In genomic region chr7:140601566-140602174, GRCh38 we compare ENCODE assay signal across 2 cellular contexts.
TF ChIP-seq lines count a peak whose summit lies in the region.

No MANE protein-coding gene starts in this region.

TF ChIP-seq in GM23338, 12 proteins besides CTCF, POLR2A, EP300 and RAD21:
- TF ChIP-seq EZH2 (IDR thresholded peaks at IDR 0.05; ENCODE audit: low read depth, unreplicated experiment): no peak
- TF ChIP-seq STAT1 (IDR thresholded peaks at IDR 0.05; ENCODE audit: unreplicated experiment): no peak
- TF ChIP-seq ETS1 (IDR thresholded peaks at IDR 0.05): no peak
- no peak for TF ChIP-seq JUNB (IDR thresholded peaks at IDR 0.05; ENCODE audit: unreplicated experiment)
- no peak for TF ChIP-seq ZNF462 (CRISPR knock-in tag; IDR thresholded peaks at IDR 0.05)
- TF ChIP-seq ZNF114 (CRISPR knock-in tag; IDR thresholded peaks at IDR 0.05): no peak
- no peak for TF ChIP-seq REST (IDR thresholded peaks at IDR 0.05; ENCODE audit: unreplicated experiment)
- no peak for TF ChIP-seq ZNF331 (CRISPR knock-in tag; IDR thresholded peaks at IDR 0.05; ENCODE audit: low read depth)

TF ChIP-seq in IMR-90, 13 proteins besides CTCF, POLR2A, EP300 and RAD21:
- no peak for TF ChIP-seq NFE2L2 (IDR thresholded peaks at IDR 0.05; ENCODE audit: low read depth, low read length)
- no peak for TF ChIP-seq ELK1 (IDR thresholded peaks at IDR 0.05; ENCODE audit: borderline replicate concordance, low read depth, low read length)
- TF ChIP-seq FOS (IDR thresholded peaks at IDR 0.05; ENCODE audit: low read depth, low read length): no peak
- TF ChIP-seq CHD1 (IDR thresholded peaks at IDR 0.05; ENCODE audit: low read depth, low read length): no peak
- TF ChIP-seq MAFK (IDR thresholded peaks at IDR 0.05; ENCODE audit: low read depth, low read length): no peak
- no peak for TF ChIP-seq BHLHE40 (IDR thresholded peaks at IDR 0.05; ENCODE audit: low read depth, low read length)
- no peak for TF ChIP-seq RCOR1 (IDR thresholded peaks at IDR 0.05; ENCODE audit: insufficient replicate concordance, low read length)
- no peak for TF ChIP-seq CEBPB (IDR thresholded peaks at IDR 0.05; ENCODE audit: low read depth, low read length)
- TF ChIP-seq MAZ (IDR thresholded peaks at IDR 0.05; ENCODE audit: borderline replicate concordance, low read depth, low read length): no peak
- TF ChIP-seq SMC3 (IDR thresholded peaks at IDR 0.05; ENCODE audit: low read depth, low read length): no peak
- no peak for TF ChIP-seq USF2 (IDR thresholded peaks at IDR 0.05; ENCODE audit: low read depth, low read length)
- TF ChIP-seq MXI1 (IDR thresholded peaks at IDR 0.05; ENCODE audit: borderline replicate concordance, low read depth, low read length): no peak
- TF ChIP-seq RFX5 (IDR thresholded peaks at IDR 0.05; ENCODE audit: low read depth, low read length): no peak
TF ChIP-seq in IMR-90: peak in this region for 0.
